13 cellular contexts compared by ENCODE assay signal in genomic region chr19:49894879-49895565, GRCh38. TPM values are rescaled to one million over a fixed set of nuclear protein-coding genes. Genes with fewer than 3 reads are reported as not detected.
A peak's percentile ranks its signal among the peaks of the same experiment; 100 is the strongest.
DNase-seq lines count a peak whose midpoint lies in the region; ATAC-seq, FAIRE-seq and TF ChIP-seq lines count a peak whose summit lies in the region.
"Had no signal": no experiment of that assay in that cellular context is flagged by ENCODE, and none has a peak within 500 bp of the region (broad histone marks: within the 10 kb centered on the region; RNA-seq: fewer than 3 reads in every experiment).

No MANE protein-coding gene starts in this region.

- FAIRE-seq in GM19239 (lab: Jason Lieb, UNC), result peak; percentile 90

- H3K4me1 Mint-ChIP-seq in activated T-cell treated with anti-CD3 and anti-CD28 coated beads, Interleukin-2, amount 50 U/mL, for 72 hours (ENCODE audit: low read depth), result peaks cover 76% of the 10 kb centered on the region

- peaks cover 5 to 9% of the 10 kb centered on the region in 2 donors for H3K36me3 Mint-ChIP-seq in activated T-cell treated with anti-CD3 and anti-CD28 coated beads, Interleukin-2, amount 50 U/mL, for 72 hours (ENCODE audit: insufficient read depth in 2 of 2)

- peak overlapping the region; percentile 81 to 87 for H3K4me3 Mint-ChIP-seq in activated T-cell treated with anti-CD3 and anti-CD28 coated beads, Interleukin-2, amount 50 U/mL, for 72 hours

- H3K27me3 Mint-ChIP-seq in activated T-cell treated with anti-CD3 and anti-CD28 coated beads, Interleukin-2, amount 50 U/mL, for 72 hours (ENCODE audit: low read depth), result no peaks in the 10 kb centered on the region

- peak; percentile 38 to 57 for ATAC-seq in activated T-cell treated with anti-CD3 and anti-CD28 coated beads, Interleukin-2, amount 50 U/mL, for 72 hours (replicated peaks in 1 of 2)
- ATAC-seq in omental fat pad (ENCODE audit: low FRiP score), result no peak

- peak overlapping the region; percentile 90 for H3K27ac Mint-ChIP-seq in activated T-cell treated with anti-CD3 and anti-CD28 coated beads, Interleukin-2, amount 50 U/mL, for 72 hours

- TF ChIP-seq CTCF in omental fat pad (IDR thresholded peaks at IDR 0.05), result no peak

- DNase-seq in activated T-cell treated with anti-CD3 and anti-CD28 coated beads for 48 hours (ENCODE audit: low read depth) (peak; percentile 47), activated T-cell treated with anti-CD3 and anti-CD28 coated beads for 4 hours (no peak), GM19239 (ENCODE audit: insufficient read length, low spot score) (no peak), omental fat pad (ENCODE audit: low spot score) (no peak), SHP77 treated with DMSO at 0.1 percent for 48 hours (lab: John Stamatoyannopoulos, UW) (no peak), DMS 273 (lab: John Stamatoyannopoulos, UW; ENCODE audit: unreplicated experiment) (no peak)
- DNase-seq in activated T-cell treated with anti-CD3 and anti-CD28 coated beads, Interleukin-2, amount 50 U/mL, for 72 hours, result peak; percentile 76
- DNase-seq in stimulated activated CD8-positive, alpha-beta memory T cell treated with anti-CD3 and anti-CD28 coated beads, Interleukin-4, amount 100 ng/mL, for 24 hours (ENCODE audit: low read depth), result peak; percentile 17
- DNase-seq: cerebellar nuclear complex, NCI-H1048, NCI-H524 treated with DMSO at 0.1 percent for 48 hours, sigmoid colon had no signal

- no peaks in the 10 kb centered on the region for H3K9me3 Mint-ChIP-seq in activated T-cell treated with anti-CD3 and anti-CD28 coated beads, Interleukin-2, amount 50 U/mL, for 72 hours

RNA-seq across cellular contexts. Expression of gene IL4I1, which starts 1.7 kb away (rescaled TPM):
- total RNA-seq in activated T-cell treated with anti-CD3 and anti-CD28 coated beads, Interleukin-2, amount 50 U/mL, for 72 hours, result 10 to 100 TPM; 16.7 to 42.3 TPM
- total RNA-seq in omental fat pad, result 1 to 10 TPM in 2 of 4 donors, under 1 TPM in 1, not detected in 1; 0.56 to 5.5 (median 1.5) TPM
- total RNA-seq: SK-MEL-5 had no signal

RNA-seq across cellular contexts. Expression of gene TBC1D17, which starts 17.5 kb away (rescaled TPM):
- total RNA-seq in activated T-cell treated with anti-CD3 and anti-CD28 coated beads, Interleukin-2, amount 50 U/mL, for 72 hours, result 10 to 100 TPM; 47.9 to 53.9 TPM
- total RNA-seq in omental fat pad, result 10 to 100 TPM; 15.6 to 24.9 (median 22.3) TPM

RNA-seq across cellular contexts. Expression of gene AKT1S1, which starts 17.9 kb away (rescaled TPM):
- total RNA-seq in activated T-cell treated with anti-CD3 and anti-CD28 coated beads, Interleukin-2, amount 50 U/mL, for 72 hours, result 10 to 100 TPM; 30.5 to 36.6 TPM
- total RNA-seq in omental fat pad, result 10 to 100 TPM; 12.2 to 18.3 (median 14.7) TPM

RNA-seq across cellular contexts. Expression of gene PNKP, which starts 27.6 kb away (rescaled TPM):
- 10 to 100 TPM; 71.1 to 74.5 TPM for total RNA-seq in activated T-cell treated with anti-CD3 and anti-CD28 coated beads, Interleukin-2, amount 50 U/mL, for 72 hours
- total RNA-seq in omental fat pad, result 10 to 100 TPM; 33.9 to 69.7 (median 50.2) TPM

RNA-seq across cellular contexts. Expression of gene ATF5, which starts 34.0 kb away (rescaled TPM):
- 10 to 100 TPM; 52.3 to 73.6 TPM for total RNA-seq in activated T-cell treated with anti-CD3 and anti-CD28 coated beads, Interleukin-2, amount 50 U/mL, for 72 hours
- 10 to 100 TPM; 10.2 to 17.7 (median 15.7) TPM for total RNA-seq in omental fat pad

Comparison
In these comparisons a context has a peak if more than half of its experiments do, and no peak if none do; other contexts are left out.
1. DNase-seq: peak in activated T-cell treated with anti-CD3 and anti-CD28 coated beads for 48 hours (single experiment), activated T-cell treated with anti-CD3 and anti-CD28 coated beads, Interleukin-2, amount 50 U/mL, for 72 hours (2 of 2) and stimulated activated CD8-positive, alpha-beta memory T cell treated with anti-CD3 and anti-CD28 coated beads, Interleukin-4, amount 100 ng/mL, for 24 hours (single experiment); none in activated T-cell treated with anti-CD3 and anti-CD28 coated beads for 4 hours (single experiment), GM19239 (single experiment), omental fat pad (single experiment), SHP77 treated with DMSO at 0.1 percent for 48 hours (single experiment) and DMS 273 (single experiment).